19 cellular contexts compared by ENCODE assay signal in the genomic region with DNA sequence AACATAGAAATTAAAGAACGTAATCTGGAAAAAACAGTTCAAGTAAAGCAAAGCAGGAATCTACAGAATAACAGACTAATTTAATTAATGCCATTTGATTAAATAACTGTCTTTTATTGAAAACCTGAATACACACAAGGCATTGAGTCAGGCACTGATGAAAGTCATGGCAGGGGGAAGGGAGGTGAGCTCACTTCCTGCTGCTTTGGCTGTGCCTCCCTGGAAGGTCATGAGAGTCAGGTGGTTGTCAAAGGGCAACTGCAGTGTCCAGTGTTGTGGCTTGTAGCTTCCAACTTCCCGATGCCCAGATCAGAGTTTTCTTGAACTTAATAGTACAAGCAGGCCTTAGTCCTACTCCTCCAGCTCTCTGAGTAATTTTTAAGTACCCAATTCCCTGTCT.
DNase-seq lines count a peak whose midpoint lies in the region; ATAC-seq and TF ChIP-seq lines count a peak whose summit lies in the region.
"Had no signal": no experiment of that assay in that cellular context is flagged by ENCODE, and none has a peak within 500 bp of the region (broad histone marks: within the 10 kb centered on the region; RNA-seq: fewer than 3 reads in every experiment).

No MANE protein-coding gene starts in this region.

- no peak for TF ChIP-seq CTCF in foreskin keratinocyte (conservative IDR thresholded peaks at IDR 0.05)
- no peak for TF ChIP-seq CTCF in omental fat pad (IDR thresholded peaks at IDR 0.05)

- H3K4me1 ChIP-seq in foreskin keratinocyte, result no peaks in the 10 kb centered on the region
- H3K4me1 ChIP-seq: pancreas had no signal

- ATAC-seq in Right ventricle myocardium inferior (peak; percentile 32), left ventricle myocardium superior (no peak), foreskin keratinocyte (peak; percentile 75), omental fat pad (ENCODE audit: low FRiP score) (no peak), GM18909 (IDR thresholded peaks at IDR 0.05; ENCODE audit: poor library complexity, unreplicated experiment) (no peak)
- ATAC-seq: K562, pancreas, PC-3, T-cell had no signal

- intact Hi-C loops in Right ventricle myocardium inferior (cut with DNase I) (no loop called here), left ventricle myocardium superior (cut with micrococcal nuclease) (no loop called here)

- no peak for DNase-seq in Right ventricle myocardium inferior (ENCODE audit: missing footprints)
- no peak for DNase-seq in left ventricle myocardium superior
- DNase-seq in RPMI7951 (ENCODE audit: low read depth), result peak; percentile 70
- peak in 1 of 2 donors; percentile 30 for DNase-seq in foreskin keratinocyte
- DNase-seq in activated CD8-positive, alpha-beta memory T cell treated with anti-CD3 and anti-CD28 coated beads for 24 hours, result no peak
- DNase-seq in activated CD4-positive, alpha-beta T cell treated with anti-CD3 and anti-CD28 coated beads for 48 hours, result no peak
- no peak for DNase-seq in omental fat pad (ENCODE audit: low spot score)
- DNase-seq: amygdala; CD8-positive, alpha-beta memory T cell; NCI-H1694 treated with DMSO at 0.1 percent for 48 hours; NCI-H524; pancreas; PC-3; stimulated activated CD4-positive, alpha-beta T cell treated with anti-CD3 and anti-CD28 coated beads, Interleukin-4, amount 100 ng/mL, for 4 hours; T-cell; tibial artery; WERI-Rb-1 had no signal

- no peak overlapping the region for H3K27ac ChIP-seq in foreskin keratinocyte
- H3K27ac ChIP-seq: pancreas, tibial artery, WERI-Rb-1 had no signal

- no peaks in the 10 kb centered on the region for H3K27me3 ChIP-seq in foreskin keratinocyte
- H3K27me3 ChIP-seq: pancreas, tibial artery had no signal

Comparison
In these comparisons a context has a peak if more than half of its experiments do, and no peak if none do; other contexts are left out.
1. ATAC-seq: peak in Right ventricle myocardium inferior (single experiment) and foreskin keratinocyte (single experiment); none in left ventricle myocardium superior (single experiment), omental fat pad (single experiment) and GM18909 (single experiment).